Comparison of ENCODE assay signal across 31 cellular contexts in the genomic region with DNA sequence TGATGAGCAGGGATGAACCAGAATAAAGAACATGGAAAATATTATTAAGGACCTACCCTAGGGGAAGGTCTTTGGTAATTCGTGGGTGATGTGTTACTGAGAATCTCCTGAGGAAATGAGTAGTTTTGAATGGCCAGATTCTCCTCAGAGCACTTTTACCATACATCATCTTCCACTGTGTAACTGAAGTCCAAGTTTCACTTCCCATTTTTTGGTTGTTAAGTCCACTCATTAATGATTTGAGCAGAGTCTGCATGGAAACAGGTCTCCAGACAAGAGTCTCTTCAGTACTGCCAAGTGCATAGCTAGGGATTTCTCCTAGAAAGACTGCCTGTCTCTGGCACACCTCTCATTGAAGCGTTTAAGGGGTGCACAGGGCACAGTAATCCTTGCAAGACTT. TPM values are rescaled to one million over a fixed set of nuclear protein-coding genes. Genes with fewer than 3 reads are reported as not detected.
"Had no signal": no experiment of that assay in that cellular context is flagged by ENCODE, and none has a peak within 500 bp of the region (broad histone marks: within the 10 kb centered on the region; RNA-seq: fewer than 3 reads in every experiment).

No MANE protein-coding gene starts in this region.

- ATAC-seq: esophagus mucosa; gastrocnemius medialis; left ventricle myocardium superior; lower lobe of right lung; naive thymus-derived CD8-positive, alpha-beta T cell; sciatic nerve; stimulated activated naive CD8-positive, alpha-beta T cell treated with anti-CD3 and anti-CD28 coated beads, Interleukin-15, amount 100 ng/mL, for 72 hours; upper lobe of right lung had no signal

- H3K4me1 ChIP-seq: gastrocnemius medialis, lower lobe of right lung, prostate gland, right atrium auricular region, suprapubic skin, transverse colon, upper lobe of right lung, uterus had no signal

- H3K36me3 ChIP-seq: gastrocnemius medialis, lower lobe of right lung, prostate gland, right atrium auricular region, suprapubic skin, transverse colon, upper lobe of right lung, uterus had no signal

- H3K4me2 ChIP-seq: smooth muscle cell had no signal

- H3K27me3 ChIP-seq: gastrocnemius medialis, right atrium auricular region, suprapubic skin, transverse colon, upper lobe of right lung, uterus had no signal

- H3K9me3 ChIP-seq: gastrocnemius medialis, lower lobe of right lung, prostate gland, right atrium auricular region, suprapubic skin, transverse colon, upper lobe of right lung, uterus had no signal

- H3K4me3 ChIP-seq: gastrocnemius medialis, lower lobe of right lung, prostate gland, right atrium auricular region, smooth muscle cell, suprapubic skin, transverse colon, upper lobe of right lung, uterus had no signal

- H3K27ac ChIP-seq: epithelial cell of prostate, gastrocnemius medialis, lower lobe of right lung, prostate gland, right atrium auricular region, suprapubic skin, transverse colon, upper lobe of right lung, uterus had no signal

- FAIRE-seq: keratinocyte had no signal

- DNase-seq: effector CD8-positive, alpha-beta T cell; endodermal cell; foreskin fibroblast; gastrocnemius medialis; head of caudate nucleus; left ventricle myocardium superior; lower lobe of right lung; naive thymus-derived CD8-positive, alpha-beta T cell; nephron progenitor cell; nucleus accumbens; stimulated activated CD4-positive, alpha-beta T cell treated with anti-CD3 and anti-CD28 coated beads, Interleukin-12 subunit alpha, Interleukin-12 subunit beta, amount 100 ng/mL, for 4 hours; stimulated activated CD4-positive, alpha-beta T cell treated with anti-CD3 and anti-CD28 coated beads, Interleukin-1b, Interleukin-23, amount 100 ng/mL, for 48 hours; stimulated activated CD4-positive, alpha-beta T cell treated with anti-CD3 and anti-CD28 coated beads, Interleukin-4, amount 100 ng/mL, for 1 hour; stimulated activated CD8-positive, alpha-beta memory T cell treated with anti-CD3 and anti-CD28 coated beads, Interleukin-4, amount 100 ng/mL, for 48 hours; stimulated activated naive CD4-positive, alpha-beta T cell; stimulated activated naive CD8-positive, alpha-beta T cell treated with anti-CD3 and anti-CD28 coated beads, Interleukin-15, amount 100 ng/mL, for 72 hours; transverse colon; upper lobe of right lung; uterus had no signal

RNA-seq across cellular contexts. Expression of a gene that starts 48.7 kb away (rescaled TPM):
- total RNA-seq: gastrocnemius medialis; glomerular endothelial cell; mesenteric fat pad; myocyte; naive thymus-derived CD8-positive, alpha-beta T cell; osteocyte; smooth muscle cell had no signal
- polyA plus RNA-seq: keratinocyte; naive thymus-derived CD8-positive, alpha-beta T cell; smooth muscle cell had no signal
